In the genomic region with DNA sequence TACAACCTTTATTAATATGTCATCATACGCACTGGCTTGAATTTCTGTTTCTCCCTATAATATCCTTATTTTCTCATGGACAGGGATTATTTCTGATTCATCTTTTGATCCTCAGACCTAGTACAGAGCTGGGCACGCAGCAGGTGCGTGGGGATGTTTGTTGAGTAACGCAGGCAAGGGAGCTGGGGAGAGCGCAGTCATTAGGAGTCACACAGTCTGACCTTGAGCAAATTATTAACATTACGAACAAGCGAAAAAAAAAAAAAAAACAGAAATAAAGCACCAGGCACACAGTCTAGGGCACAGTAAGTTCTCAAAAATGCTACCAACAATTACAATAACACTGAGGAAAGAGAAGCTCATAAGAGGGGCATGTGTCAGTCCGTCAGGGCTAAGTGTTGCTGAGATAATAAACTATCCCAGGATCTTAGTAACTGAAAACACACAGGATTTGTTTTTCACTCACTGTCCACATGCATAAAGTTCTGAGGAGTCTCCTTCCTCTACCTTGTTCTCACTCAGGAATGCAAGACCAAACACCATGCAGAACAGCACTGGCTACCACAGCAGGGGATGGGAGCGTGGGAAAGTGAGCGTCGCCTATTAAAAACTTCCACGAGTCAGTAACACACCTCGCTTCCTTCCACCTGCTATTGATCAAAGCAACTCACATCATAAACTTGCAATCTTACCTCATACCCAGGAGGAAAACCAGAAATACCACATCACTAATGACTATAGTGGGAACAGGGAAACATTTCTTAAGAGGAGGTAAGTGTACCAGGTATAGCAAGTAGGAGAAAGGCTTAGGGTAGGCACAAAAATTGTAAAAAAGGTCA, we compare ENCODE assay signal across 10 cellular contexts. TPM values are rescaled to one million over a fixed set of nuclear protein-coding genes. Genes with fewer than 3 reads are reported as not detected.
"Had no signal": no experiment of that assay in that cellular context is flagged by ENCODE, and none has a peak within 500 bp of the region (broad histone marks: within the 10 kb centered on the region; RNA-seq: fewer than 3 reads in every experiment).

No MANE protein-coding gene starts in this region.

- H3K9me3 ChIP-seq: suprapubic skin, upper lobe of left lung had no signal

- DNase-seq: activated effector memory CD4-positive, alpha-beta T cell treated with anti-CD3 and anti-CD28 coated beads, Interleukin-2, amount 50 U/mL, for 16 hours; activated T-cell treated with anti-CD3 and anti-CD28 coated beads, Interleukin-2, amount 50 U/mL, for 24 hours; amniotic stem cell; effector memory CD8-positive, alpha-beta T cell; stimulated activated CD4-positive, alpha-beta T cell treated with anti-CD3 and anti-CD28 coated beads, Interleukin-2, amount 100 ng/mL, for 24 hours; stimulated activated naive CD4-positive, alpha-beta T cell treated with Interleukin-2 at 50 U/mL for 16 hours; upper lobe of left lung had no signal

- H3K4me3 ChIP-seq: suprapubic skin, upper lobe of left lung had no signal

- H3K27ac ChIP-seq: suprapubic skin, upper lobe of left lung had no signal

- H3K27me3 ChIP-seq: suprapubic skin, upper lobe of left lung had no signal

- H3K36me3 ChIP-seq: suprapubic skin, upper lobe of left lung had no signal

- H3K4me1 ChIP-seq: suprapubic skin, upper lobe of left lung had no signal

RNA-seq across cellular contexts. Expression of a gene that starts 56.9 kb away (rescaled TPM):
- total RNA-seq: activated naive CD4-positive, alpha-beta T cell treated with anti-CD3 and anti-CD28 coated beads, Interleukin-2, amount 50 U/mL, for 72 hours; T-helper 2 cell treated with Interferon-gamma antibody and Interleukin-4, amounts not matched to agents 100 ng/mL and 5 ng/mL, for 36 hours had no signal
